Comparison of ENCODE assay signal across 8 cellular contexts in the genomic region with DNA sequence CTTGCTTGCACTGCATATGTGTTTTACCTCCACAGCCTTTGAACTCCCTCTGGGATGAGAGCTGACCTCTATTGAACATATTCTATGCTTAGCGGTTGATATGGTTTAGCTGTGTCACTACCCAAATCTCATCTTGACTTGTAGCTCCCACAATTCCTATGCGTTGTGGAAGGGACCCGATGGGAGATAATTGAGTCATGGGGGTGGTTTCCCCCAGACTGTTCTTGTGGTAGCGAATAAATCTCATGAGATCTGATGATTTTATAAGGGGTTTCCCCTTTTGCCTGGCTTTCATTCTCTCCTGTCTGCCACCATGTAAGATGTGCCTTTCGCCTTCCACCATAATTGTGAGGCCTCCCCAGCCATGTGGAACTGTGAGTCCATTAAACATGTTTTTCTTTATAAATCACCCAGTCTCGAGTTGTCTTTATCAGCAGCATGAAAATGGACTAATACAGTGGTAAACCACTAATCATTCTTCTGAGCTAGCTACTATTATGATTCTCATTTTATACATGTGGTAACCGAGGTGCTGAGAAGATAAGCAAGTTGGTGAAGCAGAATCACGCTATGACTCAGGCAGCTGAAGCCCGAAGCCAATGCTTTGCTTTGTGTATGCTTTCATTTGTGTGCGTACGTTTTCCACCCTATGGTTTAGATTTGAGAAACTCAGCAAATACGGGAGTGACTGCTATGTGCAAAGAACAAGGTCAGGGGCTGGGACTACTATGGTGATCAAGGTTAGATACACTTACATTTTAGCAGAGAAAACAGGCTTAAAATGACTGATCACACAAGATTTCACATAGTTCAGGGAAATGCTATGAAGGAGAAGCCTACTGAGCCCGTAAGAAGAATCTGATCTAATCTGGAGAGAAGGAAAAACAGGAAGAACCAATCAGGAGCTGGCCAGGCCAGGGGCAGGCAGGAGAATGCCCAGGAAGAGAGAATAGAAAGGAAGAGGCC.
DNase-seq lines count a peak whose midpoint lies in the region; ATAC-seq and TF ChIP-seq lines count a peak whose summit lies in the region.

No MANE protein-coding gene starts in this region.

- H3K36me3 Mint-ChIP-seq in central memory CD8-positive, alpha-beta T cell (ENCODE audit: insufficient read depth) = peaks cover 55% of the 10 kb centered on the region

- H3K27ac Mint-ChIP-seq in central memory CD8-positive, alpha-beta T cell (ENCODE audit: low read depth) = peak overlapping the region; percentile 98

- DNase-seq in GM13976 (ENCODE audit: low spot score) = peak; percentile 59
- DNase-seq in H4 (ENCODE audit: low spot score) = peak; percentile 81
- peak in 4 of 5 experiments; percentile 35 to 99 (median 54) for DNase-seq in T-helper 2 cell
- DNase-seq in central memory CD8-positive, alpha-beta T cell (ENCODE audit: low spot score in 2 of 2) = peak in 1 of 2 donors; percentile 64
- peak; percentile 80 for DNase-seq in stimulated activated CD4-positive, alpha-beta T cell treated with anti-CD3 and anti-CD28 coated beads, Interleukin-4, amount 100 ng/mL, for 24 hours
- no peak for DNase-seq in NAMALWA (ENCODE audit: low spot score)
- no peak for DNase-seq in NCI-H1105 treated with DMSO at 0.1 percent for 48 hours (lab: John Stamatoyannopoulos, UW)
- no peak for DNase-seq in NCI-H2107 (lab: John Stamatoyannopoulos, UW)

- no peaks in the 10 kb centered on the region for H3K27me3 Mint-ChIP-seq in central memory CD8-positive, alpha-beta T cell

- in situ Hi-C loops in GM13976 (cut with MboI; ENCODE audit: low sequenced_read_pairs, unreplicated experiment) = no loop called here

- TF ChIP-seq CTCF in GM13976 (IDR thresholded peaks at IDR 0.05; ENCODE audit: borderline replicate concordance, control extremely low read depth, extremely low read depth, insufficient read depth, missing control alignments) = no peak

- peak overlapping the region; percentile 76 for H3K4me3 Mint-ChIP-seq in central memory CD8-positive, alpha-beta T cell

- ATAC-seq in central memory CD8-positive, alpha-beta T cell (replicated peaks; ENCODE audit: extremely low read depth, poor library complexity, severe bottlenecking) = peak; percentile 93

- H3K4me1 Mint-ChIP-seq in central memory CD8-positive, alpha-beta T cell = peaks cover 58% of the 10 kb centered on the region

- H3K9me3 Mint-ChIP-seq in central memory CD8-positive, alpha-beta T cell = no peaks in the 10 kb centered on the region

Comparison
In these comparisons a context has a peak if more than half of its experiments do, and no peak if none do; other contexts are left out.
1. DNase-seq: peak in GM13976 (single experiment), H4 (single experiment), T-helper 2 cell (4 of 5) and stimulated activated CD4-positive, alpha-beta T cell treated with anti-CD3 and anti-CD28 coated beads, Interleukin-4, amount 100 ng/mL, for 24 hours (single experiment); none in NAMALWA (single experiment), NCI-H1105 treated with DMSO at 0.1 percent for 48 hours (single experiment) and NCI-H2107 (single experiment).